13 cellular contexts compared by ENCODE assay signal in the genomic region with DNA sequence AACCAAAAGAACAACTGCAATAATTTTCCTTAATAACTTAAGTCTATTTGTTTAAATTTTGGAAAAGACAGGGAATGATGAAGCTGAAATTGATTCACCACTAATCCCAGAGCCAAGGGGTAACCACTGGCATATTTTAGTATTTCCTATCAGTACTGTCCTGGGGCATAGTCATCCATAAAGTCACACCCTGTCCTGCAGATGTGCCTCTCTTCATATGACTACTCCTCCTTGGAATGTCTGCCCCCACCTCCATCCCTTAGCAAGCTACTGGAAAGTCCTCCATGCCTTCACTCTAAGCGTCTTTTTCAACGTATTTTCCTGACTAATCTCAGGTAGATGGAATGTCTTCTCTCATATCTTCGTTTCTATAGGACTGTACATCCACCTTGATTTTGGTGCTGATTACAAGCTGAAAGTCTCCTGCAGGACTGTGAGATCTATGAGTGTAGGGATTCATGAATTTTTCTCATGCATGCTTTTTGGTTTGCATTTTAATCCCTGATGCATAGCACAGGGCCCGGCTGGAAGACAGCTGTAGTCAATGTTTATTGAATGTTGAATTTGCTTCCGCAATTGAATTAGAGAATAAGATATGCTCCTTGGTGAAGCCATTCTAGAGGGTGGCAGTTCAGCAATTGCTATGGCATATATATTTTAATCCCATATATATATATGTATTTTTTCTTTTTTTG.
DNase-seq lines count a peak whose midpoint lies in the region; ATAC-seq and TF ChIP-seq lines count a peak whose summit lies in the region.
"Had no signal": no experiment of that assay in that cellular context is flagged by ENCODE, and none has a peak within 500 bp of the region (broad histone marks: within the 10 kb centered on the region; RNA-seq: fewer than 3 reads in every experiment).

No MANE protein-coding gene starts in this region.

- no peaks in the 10 kb centered on the region for H3K79me2 ChIP-seq in MM.1S (ENCODE audit: low read length)

- H3K9me3 ChIP-seq in SJCRH30 (replicated peaks) (no peaks in the 10 kb centered on the region), MM.1S (replicated peaks; ENCODE audit: insufficient read depth, low read length) (no peaks in the 10 kb centered on the region)
- H3K9me3 ChIP-seq: left ventricle myocardium inferior, pancreas had no signal

- peak; percentile 37 for DNase-seq in GM04503 (ENCODE audit: low read depth)
- DNase-seq in SJCRH30, result peak; percentile 60 to 71
- peak; percentile 81 for DNase-seq in fibroblast of mammary gland (ENCODE audit: low read depth)
- DNase-seq in renal cortical epithelial cell (ENCODE audit: low read depth), result peak; percentile 66
- DNase-seq in stimulated activated CD4-positive, alpha-beta T cell treated with anti-CD3 and anti-CD28 coated beads, Interleukin-15, amount 100 ng/mL, for 24 hours, result no peak
- no peak for DNase-seq in MM.1S
- DNase-seq in DMS79 treated with DMSO at 0.1 percent for 48 hours (lab: John Stamatoyannopoulos, UW), result no peak
- DNase-seq: activated CD4-positive, alpha-beta T cell treated with anti-CD3 and anti-CD28 coated beads, Interleukin-2, amount 10 ng/mL, durations not matched to agents 7 days and 5 days; activated gamma-delta T cell treated with Interleukin-2 at 50 U/mL for 16 hours; left ventricle myocardium inferior; NCI-H2029; pancreas had no signal

- H3K4me1 ChIP-seq in SJCRH30 (peaks cover 45% of the 10 kb centered on the region), MM.1S (ENCODE audit: low read length) (no peaks in the 10 kb centered on the region)

- H3K36me3 ChIP-seq in SJCRH30, result no peaks in the 10 kb centered on the region
- no peaks in the 10 kb centered on the region for H3K36me3 ChIP-seq in MM.1S (replicated peaks; ENCODE audit: insufficient read depth, low read length)
- H3K36me3 ChIP-seq: left ventricle myocardium inferior, pancreas had no signal

- peak overlapping the region; percentile 71 for H3K27ac ChIP-seq in SJCRH30
- H3K27ac ChIP-seq in MM.1S (ENCODE audit: low read length), result no peak overlapping the region
- H3K27ac ChIP-seq: left ventricle myocardium inferior, pancreas had no signal

- no peak for TF ChIP-seq CTCF in fibroblast of mammary gland (conservative IDR thresholded peaks at IDR 0.05; ENCODE audit: control insufficient read depth, insufficient read depth, low read depth, low read length)
- no peak for TF ChIP-seq CTCF in MM.1S (IDR thresholded peaks at IDR 0.05; ENCODE audit: low read length)

- H3F3A ChIP-seq in MM.1S (ENCODE audit: insufficient read depth, low read length), result no peaks in the 10 kb centered on the region

- no peak for ATAC-seq in GM19463 (IDR thresholded peaks at IDR 0.05; ENCODE audit: unreplicated experiment)
- ATAC-seq: pancreas had no signal

- no peak overlapping the region for H2AFZ ChIP-seq in MM.1S (ENCODE audit: low read length)

- H3K4me2 ChIP-seq in MM.1S (ENCODE audit: low read depth, low read length), result no peak overlapping the region

- H3K9me2 ChIP-seq in MM.1S (replicated peaks; ENCODE audit: insufficient read depth, low read length), result no peaks in the 10 kb centered on the region

- no peak overlapping the region for H3K9ac ChIP-seq in MM.1S (ENCODE audit: low read length)

- H3K27me3 ChIP-seq in SJCRH30 (no peaks in the 10 kb centered on the region), MM.1S (replicated peaks; ENCODE audit: insufficient read depth, low read length) (no peaks in the 10 kb centered on the region)
- H3K27me3 ChIP-seq: pancreas had no signal

- no peak overlapping the region for H3K4me3 ChIP-seq in SJCRH30
- H3K4me3 ChIP-seq in fibroblast of mammary gland (ENCODE audit: control insufficient read depth, low read depth, low read length), result no peak overlapping the region
- no peak overlapping the region for H3K4me3 ChIP-seq in MM.1S (ENCODE audit: low read length)
- H3K4me3 ChIP-seq: left ventricle myocardium inferior, pancreas had no signal

- no peaks in the 10 kb centered on the region for H4K20me1 ChIP-seq in MM.1S (ENCODE audit: insufficient read depth, low read length)

Comparison
In these comparisons a context has a peak if more than half of its experiments do, and no peak if none do; other contexts are left out.
1. DNase-seq: peak in GM04503 (single experiment), SJCRH30 (2 of 2), fibroblast of mammary gland (single experiment) and renal cortical epithelial cell (single experiment); none in stimulated activated CD4-positive, alpha-beta T cell treated with anti-CD3 and anti-CD28 coated beads, Interleukin-15, amount 100 ng/mL, for 24 hours (single experiment), MM.1S (single experiment) and DMS79 treated with DMSO at 0.1 percent for 48 hours (single experiment).